Comparison of ENCODE assay signal across 13 cellular contexts in genomic region chr6:150177260-150178246, GRCh38.
DNase-seq lines count a peak whose midpoint lies in the region; FAIRE-seq and TF ChIP-seq lines count a peak whose summit lies in the region.
"Had no signal": no experiment of that assay in that cellular context is flagged by ENCODE, and none has a peak within 500 bp of the region (broad histone marks: within the 10 kb centered on the region; RNA-seq: fewer than 3 reads in every experiment).

No MANE protein-coding gene starts in this region.

- no peak overlapping the region for H3K4me3 ChIP-seq in astrocyte of the cerebellum (ENCODE audit: low read depth, low read length)
- H3K4me3 ChIP-seq in skeletal muscle cell (ENCODE audit: low read depth, low read length), result no peak overlapping the region
- H3K4me3 ChIP-seq: SJSA1 had no signal

- DNase-seq in ELF-1 (ENCODE audit: low read depth, low spot score) (peak; percentile 19), astrocyte of the cerebellum (ENCODE audit: low read depth) (peak; percentile 19), skeletal muscle cell (ENCODE audit: low read depth) (peak; percentile 59), hypothalamus (lab: John Stamatoyannopoulos, UW) (no peak), head of caudate nucleus (no peak)
- no peak for DNase-seq in stimulated activated CD4-positive, alpha-beta T cell treated with anti-CD3 and anti-CD28 coated beads, Interleukin-12 subunit alpha, Interleukin-12 subunit beta, amount 100 ng/mL, for 4 hours
- DNase-seq: Calu3; NCI-H226; stimulated activated CD4-positive, alpha-beta T cell treated with anti-CD3 and anti-CD28 coated beads, Interleukin-1b, Interleukin-23, amount 100 ng/mL, for 48 hours; WERI-Rb-1 had no signal

- FAIRE-seq in islet of Langerhans (lab: Jason Lieb, UNC), result peak; percentile 51
- FAIRE-seq: endothelial cell of umbilical vein had no signal

- intact Hi-C loops in head of caudate nucleus (cut with DNase I), result no loop called here

- TF ChIP-seq CTCF in astrocyte of the cerebellum (IDR thresholded peaks at IDR 0.05; ENCODE audit: low read depth, low read length, missing control alignments), result no peak

- in situ Hi-C loops in astrocyte of the cerebellum (cut with HindIII; ENCODE audit: low sequenced_read_pairs), result no loop called here

Comparison
In these comparisons a context has a peak if more than half of its experiments do, and no peak if none do; other contexts are left out.
1. DNase-seq: peak in ELF-1 (single experiment), astrocyte of the cerebellum (single experiment) and skeletal muscle cell (single experiment); none in hypothalamus (0 of 51), stimulated activated CD4-positive, alpha-beta T cell treated with anti-CD3 and anti-CD28 coated beads, Interleukin-12 subunit alpha, Interleukin-12 subunit beta, amount 100 ng/mL, for 4 hours (single experiment) and head of caudate nucleus (0 of 42).